1 cellular context compared by ENCODE assay signal in genomic region chr1:52190500-52191252, GRCh38.
TF ChIP-seq lines count a peak whose summit lies in the region.

No MANE protein-coding gene starts in this region.

TF ChIP-seq in GM23338, 12 proteins besides CTCF, POLR2A, EP300 and RAD21 (continued from another document):
- TF ChIP-seq ZNF462 (CRISPR knock-in tag; IDR thresholded peaks at IDR 0.05) (no peak), ETS1 (IDR thresholded peaks at IDR 0.05) (no peak), EZH2 (IDR thresholded peaks at IDR 0.05; ENCODE audit: low read depth, unreplicated experiment) (no peak), NANOG (IDR thresholded peaks at IDR 0.05; ENCODE audit: borderline replicate concordance) (no peak), ZNF114 (CRISPR knock-in tag; IDR thresholded peaks at IDR 0.05) (no peak), EZH2phosphoT487 (IDR thresholded peaks at IDR 0.05; ENCODE audit: unreplicated experiment) (no peak)
